2 cellular contexts compared by ENCODE assay signal in the genomic region with DNA sequence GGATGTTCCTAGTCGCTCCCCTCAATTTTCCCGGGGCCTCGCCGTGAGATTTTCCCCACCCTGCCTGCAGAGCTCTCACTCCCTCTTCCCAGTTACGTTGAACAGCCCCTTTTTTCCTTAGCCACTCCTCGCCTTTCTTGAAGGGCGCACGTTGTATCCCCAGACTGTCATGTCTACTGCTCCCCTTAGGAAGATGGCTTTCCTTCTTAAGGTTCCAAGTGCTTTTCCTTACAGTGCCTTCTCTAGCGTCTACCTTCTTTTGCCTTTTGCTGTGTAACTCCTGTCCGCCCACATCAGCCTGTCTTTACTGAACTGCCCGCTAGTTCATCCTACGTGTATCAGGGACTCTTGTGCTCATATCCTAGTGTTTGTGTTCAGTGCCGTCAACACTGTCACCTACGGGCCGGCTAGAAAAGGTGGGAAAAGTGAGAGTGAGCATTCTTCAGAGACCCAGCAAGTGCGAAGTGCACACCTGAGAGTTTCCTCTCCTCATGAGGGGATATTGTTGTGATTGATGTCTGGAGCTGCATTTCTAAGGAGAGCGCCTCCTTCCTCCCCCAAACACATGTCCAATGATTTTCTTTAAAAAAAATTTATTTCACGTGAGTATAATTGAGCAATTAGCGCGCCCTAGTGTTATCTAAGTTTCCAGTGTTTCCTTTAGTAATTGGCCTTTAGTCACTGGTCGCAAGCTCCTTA.
A peak's percentile ranks its signal among the peaks of the same experiment; 100 is the strongest.
TF ChIP-seq lines count a peak whose summit lies in the region.

No MANE protein-coding gene starts in this region.

TF ChIP-seq in WTC11, 78 proteins besides CTCF, POLR2A, EP300 and RAD21:
- no peak; the same call in 1 of the 2 replicates for TF ChIP-seq TEAD1 (CRISPR knock-in tag; IDR thresholded peaks at IDR 0.05)

TF ChIP-seq in H1, 55 proteins besides CTCF, POLR2A, EP300 and RAD21:
- TF ChIP-seq PHF8 (conservative IDR thresholded peaks at IDR 0.05; ENCODE audit: low read depth, low read length) (no peak), ASH2L (IDR thresholded peaks at IDR 0.05; ENCODE audit: low read length) (peak; percentile 0), EGR1 (IDR thresholded peaks at IDR 0.05; ENCODE audit: borderline replicate concordance, low read depth, low read length) (no peak), ZNF274 (IDR thresholded peaks at IDR 0.05; ENCODE audit: borderline replicate concordance, extremely low read depth, low read length) (no peak), FOSL1 (IDR thresholded peaks at IDR 0.05; ENCODE audit: insufficient read depth, low read depth, low read length) (no peak), EZH2 (IDR thresholded peaks at IDR 0.05; ENCODE audit: low read depth, low read length, severe bottlenecking) (no peak), RBBP5 (IDR thresholded peaks at IDR 0.05; ENCODE audit: borderline replicate concordance, low read depth, low read length) (0 out of 2 replicates have a peak, but pooled peaks have one; percentile 24), CREB1 (IDR thresholded peaks at IDR 0.05) (no peak), TAF7 (optimal IDR thresholded peaks at IDR 0.05; ENCODE audit: borderline replicate concordance, low read depth, low read length) (no peak), RFX5 (IDR thresholded peaks at IDR 0.05; ENCODE audit: borderline replicate concordance, low read depth, low read length) (no peak), BRCA1 (IDR thresholded peaks at IDR 0.05; ENCODE audit: low read depth, low read length) (no peak), TCF12 (IDR thresholded peaks at IDR 0.05; ENCODE audit: low read depth, low read length) (no peak), SRF (IDR thresholded peaks at IDR 0.05; ENCODE audit: low read depth, low read length) (no peak), SP4 (IDR thresholded peaks at IDR 0.05; ENCODE audit: low read length) (no peak), HDAC2 (IDR thresholded peaks at IDR 0.05; ENCODE audit: borderline replicate concordance in 1 of 2, low read depth in 2 of 2, low read length in 2 of 2) (no peak), KDM5A (IDR thresholded peaks at IDR 0.05; ENCODE audit: low read length) (no peak), CHD7 (IDR thresholded peaks at IDR 0.05; ENCODE audit: insufficient replicate concordance, low read length) (no peak), GTF2F1 (IDR thresholded peaks at IDR 0.05; ENCODE audit: borderline replicate concordance, low read depth, low read length) (no peak), CBX8 (IDR thresholded peaks at IDR 0.05; ENCODE audit: borderline replicate concordance, low read depth, low read length) (no peak), SUZ12 (IDR thresholded peaks at IDR 0.05; ENCODE audit: low read length) (no peak), POLR2AphosphoS5 (IDR thresholded peaks at IDR 0.05; ENCODE audit: low read depth, low read length) (no peak), RNF2 (IDR thresholded peaks at IDR 0.05; ENCODE audit: borderline replicate concordance, low read depth, low read length, missing control alignments, poor library complexity, severe bottlenecking) (no peak), RXRA (IDR thresholded peaks at IDR 0.05; ENCODE audit: insufficient read depth, low read depth, low read length) (no peak), CTBP2 (IDR thresholded peaks at IDR 0.05; ENCODE audit: borderline replicate concordance, insufficient read depth, insufficient read length, low read length) (no peak), SIRT6 (IDR thresholded peaks at IDR 0.05; ENCODE audit: low read length) (no peak), CHD2 (IDR thresholded peaks at IDR 0.05; ENCODE audit: low read length) (no peak), BCL11A (IDR thresholded peaks at IDR 0.05; ENCODE audit: low read depth in 2 of 2, low read length in 2 of 2) (no peak), TEAD4 (IDR thresholded peaks at IDR 0.05; ENCODE audit: low read depth, low read length) (no peak), CBX5 (IDR thresholded peaks at IDR 0.05; ENCODE audit: low read depth, low read length) (no peak), SIX5 (IDR thresholded peaks at IDR 0.05; ENCODE audit: low read depth, low read length) (no peak), SIN3A (conservative IDR thresholded peaks at IDR 0.05 in 1 of 2, IDR thresholded peaks at IDR 0.05 in 1 of 2; ENCODE audit: low read depth in 1 of 2, low read length in 2 of 2) (peak in 1 of 2 experiments; percentile 62; a peak in 2 of 4 replicates), CHD1 (IDR thresholded peaks at IDR 0.05; ENCODE audit: low read depth, low read length) (no peak), GABPA (IDR thresholded peaks at IDR 0.05; ENCODE audit: borderline replicate concordance, insufficient read depth, low read length) (no peak), JUN (IDR thresholded peaks at IDR 0.05; ENCODE audit: low read depth, low read length) (no peak), KDM4A (IDR thresholded peaks at IDR 0.05; ENCODE audit: low read depth, low read length, severe bottlenecking) (no peak), CEBPB (IDR thresholded peaks at IDR 0.05; ENCODE audit: low read depth, low read length) (no peak), USF2 (IDR thresholded peaks at IDR 0.05; ENCODE audit: low read length) (no peak), BACH1 (IDR thresholded peaks at IDR 0.05; ENCODE audit: low read length) (0 out of 2 replicates have a peak, but pooled peaks have one; percentile 12), POU5F1 (IDR thresholded peaks at IDR 0.05; ENCODE audit: low read depth, low read length) (no peak), NRF1 (IDR thresholded peaks at IDR 0.05; ENCODE audit: low read depth, low read length) (no peak), MAX (IDR thresholded peaks at IDR 0.05) (peak; percentile 85), SAP30 (IDR thresholded peaks at IDR 0.05; ENCODE audit: insufficient read depth, insufficient replicate concordance, low read length) (peak; percentile 58), JUND (IDR thresholded peaks at IDR 0.05; ENCODE audit: low read length) (no peak), TAF1 (IDR thresholded peaks at IDR 0.05; ENCODE audit: low read depth, low read length) (no peak), SP2 (IDR thresholded peaks at IDR 0.05; ENCODE audit: low read length) (no peak), KDM1A (IDR thresholded peaks at IDR 0.05; ENCODE audit: borderline replicate concordance, low read length) (no peak), YY1 (IDR thresholded peaks at IDR 0.05; ENCODE audit: low read depth, low read length) (0 out of 2 replicates have a peak, but pooled peaks have one; percentile 6), TBP (IDR thresholded peaks at IDR 0.05; ENCODE audit: low read depth, low read length) (no peak), MAFK (IDR thresholded peaks at IDR 0.05; ENCODE audit: low read depth, low read length) (no peak), HDAC6 (IDR thresholded peaks at IDR 0.05; ENCODE audit: low read depth, low read length) (no peak), NANOG (IDR thresholded peaks at IDR 0.05; ENCODE audit: insufficient read depth, low read depth, low read length, poor library complexity, severe bottlenecking) (no peak), SP1 (IDR thresholded peaks at IDR 0.05; ENCODE audit: low read depth, low read length) (no peak)
- TF ChIP-seq, protein P1, sequence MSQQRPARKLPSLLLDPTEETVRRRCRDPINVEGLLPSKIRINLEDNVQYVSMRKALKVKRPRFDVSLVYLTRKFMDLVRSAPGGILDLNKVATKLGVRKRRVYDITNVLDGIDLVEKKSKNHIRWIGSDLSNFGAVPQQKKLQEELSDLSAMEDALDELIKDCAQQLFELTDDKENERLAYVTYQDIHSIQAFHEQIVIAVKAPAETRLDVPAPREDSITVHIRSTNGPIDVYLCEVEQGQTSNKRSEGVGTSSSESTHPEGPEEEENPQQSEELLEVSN (IDR thresholded peaks at IDR 0.05), result peak; percentile 98
- TF ChIP-seq, protein P2, sequence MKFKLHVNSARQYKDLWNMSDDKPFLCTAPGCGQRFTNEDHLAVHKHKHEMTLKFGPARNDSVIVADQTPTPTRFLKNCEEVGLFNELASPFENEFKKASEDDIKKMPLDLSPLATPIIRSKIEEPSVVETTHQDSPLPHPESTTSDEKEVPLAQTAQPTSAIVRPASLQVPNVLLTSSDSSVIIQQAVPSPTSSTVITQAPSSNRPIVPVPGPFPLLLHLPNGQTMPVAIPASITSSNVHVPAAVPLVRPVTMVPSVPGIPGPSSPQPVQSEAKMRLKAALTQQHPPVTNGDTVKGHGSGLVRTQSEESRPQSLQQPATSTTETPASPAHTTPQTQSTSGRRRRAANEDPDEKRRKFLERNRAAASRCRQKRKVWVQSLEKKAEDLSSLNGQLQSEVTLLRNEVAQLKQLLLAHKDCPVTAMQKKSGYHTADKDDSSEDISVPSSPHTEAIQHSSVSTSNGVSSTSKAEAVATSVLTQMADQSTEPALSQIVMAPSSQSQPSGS (IDR thresholded peaks at IDR 0.05; ENCODE audit: low read length), result no peak
- TF ChIP-seq, protein P3, sequence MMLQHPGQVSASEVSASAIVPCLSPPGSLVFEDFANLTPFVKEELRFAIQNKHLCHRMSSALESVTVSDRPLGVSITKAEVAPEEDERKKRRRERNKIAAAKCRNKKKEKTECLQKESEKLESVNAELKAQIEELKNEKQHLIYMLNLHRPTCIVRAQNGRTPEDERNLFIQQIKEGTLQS (IDR thresholded peaks at IDR 0.05; ENCODE audit: insufficient read depth, low read depth, low read length), result no peak
